Comparison of ENCODE assay signal across 9 cellular contexts in genomic region chr17:73641779-73642580, GRCh38. TPM values are rescaled to one million over a fixed set of nuclear protein-coding genes. Genes with fewer than 3 reads are reported as not detected.
DNase-seq lines count a peak whose midpoint lies in the region; ATAC-seq, FAIRE-seq and TF ChIP-seq lines count a peak whose summit lies in the region.
"Had no signal": no experiment of that assay in that cellular context is flagged by ENCODE, and none has a peak within 500 bp of the region (broad histone marks: within the 10 kb centered on the region; RNA-seq: fewer than 3 reads in every experiment).

No MANE protein-coding gene starts in this region.

- peak overlapping the region; percentile 68 to 95; a peak in 2 of 4 replicates for H3K4me2 ChIP-seq in H1 (ENCODE audit: insufficient read depth in 1 of 2, low read depth in 2 of 2, low read length in 2 of 2)

- H4K5ac ChIP-seq in H1 (ENCODE audit: insufficient read length, low read depth, low read length), result no peak overlapping the region

- TF ChIP-seq RAD21 in H1 (IDR thresholded peaks at IDR 0.05 in 1 of 2, conservative IDR thresholded peaks at IDR 0.05 in 1 of 2; ENCODE audit: low read depth in 2 of 2, low read length in 2 of 2), result no peak

- WGBS in H1 (ENCODE audit: extremely low coverage in 1 of 2, insufficient coverage in 1 of 2, insufficient read length in 1 of 2, insufficient replicate concordance in 2 of 2, low coverage in 1 of 2, low lambda C conversion rate in 2 of 2, missing lambda C conversion rate in 1 of 2), 2 experiments, result 72% methylated on average over 12 of the region's 12 CpGs; no CpG with 5 or more reads in 1 of the 2 experiments

- H3K4me1 ChIP-seq in H1 (replicated peaks in 1 of 4; ENCODE audit: control insufficient read depth in 3 of 4, insufficient read depth in 4 of 4, low read length in 3 of 4), result peaks cover 4 to 19% (median 12%) of the 10 kb centered on the region in 4 experiments

- POLR2A ChIA-PET in activated CD4-positive, alpha-beta T cell treated with anti-CD3 and anti-CD28 coated beads, Interleukin-2, amount 10 ng/mL, durations not matched to agents 7 days and 5 days (lab: Charles Lee), result no interaction called here
- POLR2A ChIA-PET in H1 (lab: Charles Lee; ENCODE audit: partially characterized antibody), result interaction anchor here (1.3 to 1.4 kb wide), 2 partner anchors 25 to 75 kb away, joined by 5 read pairs; no protein-coding TSS in a partner anchor

- H4K20me1 ChIP-seq in H1 (replicated peaks in 1 of 2; ENCODE audit: control insufficient read depth in 1 of 2, insufficient read depth in 2 of 2, low read length in 2 of 2), result peaks cover 3 to 9% of the 10 kb centered on the region in 2 experiments

- no peak overlapping the region for H3K56ac ChIP-seq in H1 (replicated peaks; ENCODE audit: insufficient read length, low read depth, low read length)

- H2BK15ac ChIP-seq in H1 (ENCODE audit: low read length), result no peak overlapping the region

- no peak overlapping the region for H3K27ac ChIP-seq in H1 (ENCODE audit: low read depth, low read length)

- H3K79me1 ChIP-seq in H1 (ENCODE audit: low read depth, low read length), result peaks cover 2% of the 10 kb centered on the region

- peak overlapping the region; percentile 1 for H4K91ac ChIP-seq in H1 (replicated peaks; ENCODE audit: insufficient read length, low read length)

- H3K4me1 Mint-ChIP-seq in activated CD4-positive, alpha-beta T cell treated with anti-CD3 and anti-CD28 coated beads, Interleukin-2, amount 10 ng/mL, durations not matched to agents 7 days and 5 days, result peaks cover 28% of the 10 kb centered on the region
- peaks cover 33 to 65% of the 10 kb centered on the region in 2 donors for H3K4me1 Mint-ChIP-seq in stimulated activated naive B cell treated with anti-CD40 and anti-IgM and Interleukin-4, amounts not matched to agents 10 μg/mL and 1 μg/mL and 100 μg/mL, for 72 hours

- H4K8ac ChIP-seq in H1 (ENCODE audit: extremely low read depth, insufficient read depth, low read length), result no peak overlapping the region

- no peaks in the 10 kb centered on the region for H3K36me3 Mint-ChIP-seq in activated CD4-positive, alpha-beta T cell treated with anti-CD3 and anti-CD28 coated beads, Interleukin-2, amount 10 ng/mL, durations not matched to agents 7 days and 5 days (ENCODE audit: low read depth)
- H3K36me3 Mint-ChIP-seq in stimulated activated naive B cell treated with anti-CD40 and anti-IgM and Interleukin-4, amounts not matched to agents 10 μg/mL and 1 μg/mL and 100 μg/mL, for 72 hours, result no peaks in the 10 kb centered on the region

- H3K9ac ChIP-seq in H1 (replicated peaks in 1 of 4; ENCODE audit: extremely low read depth in 1 of 4, low read depth in 3 of 4, low read length in 3 of 4), result no peak overlapping the region

- TF ChIP-seq CTCF in H1 (IDR thresholded peaks at IDR 0.05; ENCODE audit: control extremely low read depth in 1 of 3, insufficient read depth in 1 of 3, low read depth in 1 of 3, low read length in 3 of 3), result no peak

- H3K27ac Mint-ChIP-seq in activated CD4-positive, alpha-beta T cell treated with anti-CD3 and anti-CD28 coated beads, Interleukin-2, amount 10 ng/mL, durations not matched to agents 7 days and 5 days, result no peak overlapping the region
- peak overlapping the region; percentile 70 for H3K27ac Mint-ChIP-seq in stimulated activated naive B cell treated with anti-CD40 and anti-IgM and Interleukin-4, amounts not matched to agents 10 μg/mL and 1 μg/mL and 100 μg/mL, for 72 hours

- peaks cover 14% of the 10 kb centered on the region; the same call in 1 of the 2 replicates for H3K23me2 ChIP-seq in H1 (ENCODE audit: low read depth, low read length)

- no peak for FAIRE-seq in H1 (lab: Jason Lieb, UNC)

- no peak overlapping the region for H2BK5ac ChIP-seq in H1 (ENCODE audit: low read depth, low read length)

- 0 out of 2 replicates have a peak overlapping the region, but pooled peaks have one; percentile 7 for H2AK5ac ChIP-seq in H1 (ENCODE audit: low read depth, low read length)

- no peaks in the 10 kb centered on the region for H3K9me3 ChIP-seq in H1 (ENCODE audit: insufficient read depth in 2 of 2, low read depth in 1 of 2, low read length in 1 of 2)

- H3K79me2 ChIP-seq in H1 (ENCODE audit: control insufficient read depth in 1 of 2, insufficient read depth in 2 of 2, low read length in 2 of 2), result peaks cover 0 to 24% of the 10 kb centered on the region in 2 experiments; a peak in 1 of 4 replicates

- no peaks in the 10 kb centered on the region for H3K9me3 Mint-ChIP-seq in activated CD4-positive, alpha-beta T cell treated with anti-CD3 and anti-CD28 coated beads, Interleukin-2, amount 10 ng/mL, durations not matched to agents 7 days and 5 days
- no peaks in the 10 kb centered on the region for H3K9me3 Mint-ChIP-seq in stimulated activated naive B cell treated with anti-CD40 and anti-IgM and Interleukin-4, amounts not matched to agents 10 μg/mL and 1 μg/mL and 100 μg/mL, for 72 hours

- no peak for DNase-seq in activated CD4-positive, alpha-beta T cell treated with anti-CD3 and anti-CD28 coated beads, Interleukin-2, amount 10 ng/mL, durations not matched to agents 7 days and 5 days
- no peak for DNase-seq in activated CD4-positive, alpha-beta T cell treated with anti-CD3 and anti-CD28 coated beads, Interleukin-2, amount 50 U/mL, for 1 hour
- DNase-seq in NCI-H2171 treated with DMSO at 0.1 percent for 48 hours (lab: John Stamatoyannopoulos, UW) (peak; percentile 47), H1 (ENCODE audit: low read depth in 1 of 2, low spot score in 2 of 2) (no peak)
- no peak for DNase-seq in stimulated activated naive B cell treated with anti-CD40 and anti-IgM and Interleukin-4, amounts not matched to agents 10 μg/mL and 1 μg/mL and 100 μg/mL, for 72 hours
- DNase-seq: NCI-H1930 had no signal

- TF ChIP-seq EP300 in H1 (IDR thresholded peaks at IDR 0.05; ENCODE audit: borderline replicate concordance in 1 of 2, low read depth in 2 of 2, low read length in 2 of 2), result no peak

- H2AFZ ChIP-seq in H1 (ENCODE audit: low read length), result no peak overlapping the region

- peak overlapping the region in 1 of 4 experiments; percentile 87; a peak in 4 of 8 replicates for H3K4me3 ChIP-seq in H1 (ENCODE audit: extremely low read depth in 1 of 4, insufficient read depth in 2 of 4, low read depth in 3 of 4, low read length in 4 of 4)

- peaks cover 22% of the 10 kb centered on the region for H3K27me3 Mint-ChIP-seq in activated CD4-positive, alpha-beta T cell treated with anti-CD3 and anti-CD28 coated beads, Interleukin-2, amount 10 ng/mL, durations not matched to agents 7 days and 5 days
- no peaks in the 10 kb centered on the region for H3K27me3 Mint-ChIP-seq in stimulated activated naive B cell treated with anti-CD40 and anti-IgM and Interleukin-4, amounts not matched to agents 10 μg/mL and 1 μg/mL and 100 μg/mL, for 72 hours

- H3K27me3 ChIP-seq in H1 (replicated peaks in 1 of 4; ENCODE audit: control insufficient read depth in 3 of 4, extremely low read depth in 1 of 4, insufficient read depth in 3 of 4, low read length in 3 of 4), result peaks cover 5 to 39% (median 30%) of the 10 kb centered on the region in 4 experiments

- no peak for TF ChIP-seq POLR2A in H1 (IDR thresholded peaks at IDR 0.05; ENCODE audit: control extremely low read depth in 1 of 2, low read depth in 2 of 2, low read length in 2 of 2)

- no peak overlapping the region for H2BK12ac ChIP-seq in H1 (ENCODE audit: low read depth, low read length)

- H3K14ac ChIP-seq in H1 (ENCODE audit: insufficient read length), result no peak overlapping the region

- no peaks in the 10 kb centered on the region for H3K36me3 ChIP-seq in H1 (ENCODE audit: control insufficient read depth in 2 of 4, insufficient read depth in 4 of 4, low read length in 3 of 4)

- H3K18ac ChIP-seq in H1 (ENCODE audit: extremely low read depth, low read length), result 0 out of 2 replicates have a peak overlapping the region, but pooled peaks have one; percentile 38

- no peak overlapping the region for H3K23ac ChIP-seq in H1 (ENCODE audit: insufficient read length)

- peak overlapping the region; percentile 86 for H2BK20ac ChIP-seq in H1 (ENCODE audit: low read length)

- H3K4me3 Mint-ChIP-seq in activated CD4-positive, alpha-beta T cell treated with anti-CD3 and anti-CD28 coated beads, Interleukin-2, amount 10 ng/mL, durations not matched to agents 7 days and 5 days, result peak overlapping the region; percentile 72
- peak overlapping the region; percentile 62 to 79 for H3K4me3 Mint-ChIP-seq in stimulated activated naive B cell treated with anti-CD40 and anti-IgM and Interleukin-4, amounts not matched to agents 10 μg/mL and 1 μg/mL and 100 μg/mL, for 72 hours

- CTCF ChIA-PET in activated CD4-positive, alpha-beta T cell treated with anti-CD3 and anti-CD28 coated beads, Interleukin-2, amount 10 ng/mL, durations not matched to agents 7 days and 5 days (lab: Charles Lee), result interaction anchor here (0.5 to 1.7 kb wide), 4 partner anchors 9 to 85 kb away, joined by 3 to 6 read pairs (median 4); no protein-coding TSS in a partner anchor
- CTCF ChIA-PET in H1 (lab: Charles Lee; ENCODE audit: partially characterized antibody), result interaction anchor here (1.1 to 11.3 kb wide), 7 partner anchors 9 to 202 kb away, joined by 3 to 175 read pairs (median 17); no protein-coding TSS in a partner anchor

- H3K4ac ChIP-seq in H1 (replicated peaks; ENCODE audit: insufficient read length, low read depth, low read length), result no peak overlapping the region

- peak; percentile 39 to 44 for ATAC-seq in stimulated activated naive B cell treated with anti-CD40 and anti-IgM and Interleukin-4, amounts not matched to agents 10 μg/mL and 1 μg/mL and 100 μg/mL, for 72 hours (replicated peaks)
- no peak for ATAC-seq in HG03354 (IDR thresholded peaks at IDR 0.05; ENCODE audit: poor library complexity, severe bottlenecking, unreplicated experiment)
- no peak for ATAC-seq in HG03108 (IDR thresholded peaks at IDR 0.05; ENCODE audit: unreplicated experiment)
- no peak for ATAC-seq in GM21576 (IDR thresholded peaks at IDR 0.05; ENCODE audit: unreplicated experiment)

- H2BK120ac ChIP-seq in H1 (replicated peaks; ENCODE audit: low read depth, low read length), result no peak overlapping the region

TF ChIP-seq in H1, 55 proteins besides CTCF, POLR2A, EP300 and RAD21 (continues in another document):
- peak; percentile 27; the same call in 1 of the 2 replicates for TF ChIP-seq MAX (IDR thresholded peaks at IDR 0.05)

RNA-seq across cellular contexts. Expression of gene SDK2, which starts 2.3 kb away (rescaled TPM):
- 10 to 100 TPM; 10.5 to 11.9 TPM for total RNA-seq in activated CD4-positive, alpha-beta T cell treated with anti-CD3 and anti-CD28 coated beads, Interleukin-2, amount 10 ng/mL, durations not matched to agents 7 days and 5 days
- 3.6 and 3.9 TPM in 2 replicates for total RNA-seq in H1 (2021; fragmentation: NEBNext Ultra II Directional; extraction: Animal tissue kit (Norgen Biotek cat#: 25700))
- 4.1 and 5.9 TPM in 2 replicates for polyA plus RNA-seq in H1 (2011; rRNA removed)
- 2.3 TPM for polyA plus RNA-seq in H1 (2011; cell fraction: cytosol; rRNA removed)
- polyA plus RNA-seq in H1 (2011; cell fraction: nucleus; rRNA removed), result 7.3 TPM
- 5.5 to 10.2 TPM (median 7.5 TPM) in 4 replicates for polyA plus RNA-seq in H1 (2012, experiment 1 of 2)
- polyA plus RNA-seq in H1 (2012, experiment 2 of 2), result 3.6 TPM
- polyA plus RNA-seq in H1 (2013, experiment 1 of 2), result 2.6 TPM
- 2.0 TPM for polyA plus RNA-seq in H1 (2013, experiment 2 of 2)
- 6.8 and 8.4 TPM in 2 replicates for polyA minus RNA-seq in H1 (2011; rRNA and poly(A)+ RNA removed)
- 10.9 TPM for polyA minus RNA-seq in H1 (2011; cell fraction: cytosol; rRNA and poly(A)+ RNA removed)
- 13.8 TPM for polyA minus RNA-seq in H1 (2011; cell fraction: nucleus; rRNA and poly(A)+ RNA removed)

Comparison
In these comparisons a context has a peak if more than half of its experiments do, and no peak if none do; other contexts are left out.
1. ATAC-seq: peak in stimulated activated naive B cell treated with anti-CD40 and anti-IgM and Interleukin-4, amounts not matched to agents 10 μg/mL and 1 μg/mL and 100 μg/mL, for 72 hours (2 of 2); none in HG03354 (single experiment), HG03108 (single experiment) and GM21576 (single experiment).